In genomic region chr16:30399435-30400186, GRCh38 we compare ENCODE assay signal across 8 cellular contexts. TPM values are rescaled to one million over a fixed set of nuclear protein-coding genes. Genes with fewer than 3 reads are reported as not detected.
DNase-seq lines count a peak whose midpoint lies in the region; ATAC-seq and TF ChIP-seq lines count a peak whose summit lies in the region.

No MANE protein-coding gene starts in this region.

- peak overlapping the region; percentile 87 for H3K4me2 ChIP-seq in OCI-LY3 (ENCODE audit: low read length)

- intact Hi-C loops in Caco-2 (cut with micrococcal nuclease; ENCODE audit: unreplicated experiment): loop anchor here (10.0 kb wide), 1 partner anchor 335 kb away; the partner anchor contains the start of gene ALDOA

- BruUV-seq in Caco-2 (replicated peaks; lab: Mats Ljungman, UMichigan): no TSS peak

- H3K27me3 Mint-ChIP-seq in Caco-2 (ENCODE audit: insufficient read depth, unreplicated experiment) (no peaks in the 10 kb centered on the region), endothelial cell (ENCODE audit: unreplicated experiment) (peaks cover 13% of the 10 kb centered on the region), osteocyte (ENCODE audit: unreplicated experiment) (no peaks in the 10 kb centered on the region)

- H3K27ac Mint-ChIP-seq in Caco-2 (ENCODE audit: unreplicated experiment) (peak overlapping the region; percentile 69), endothelial cell (ENCODE audit: unreplicated experiment) (peak overlapping the region; percentile 82), osteocyte (ENCODE audit: unreplicated experiment) (peak overlapping the region; percentile 95)

- H3K36me3 Mint-ChIP-seq in Caco-2 (ENCODE audit: insufficient read depth, unreplicated experiment) (peaks cover 14% of the 10 kb centered on the region), endothelial cell (ENCODE audit: low read depth, unreplicated experiment) (peaks cover 13% of the 10 kb centered on the region), osteocyte (ENCODE audit: unreplicated experiment) (no peaks in the 10 kb centered on the region)

- H3K36me3 ChIP-seq in Caco-2 (ENCODE audit: control insufficient read depth, insufficient read depth, low read length): no peaks in the 10 kb centered on the region
- no peaks in the 10 kb centered on the region for H3K36me3 ChIP-seq in OCI-LY3 (replicated peaks; ENCODE audit: low read depth, low read length)

- H3K79me2 ChIP-seq in OCI-LY3 (ENCODE audit: low read length): peaks cover 8% of the 10 kb centered on the region

- H3K4me3 ChIP-seq in Caco-2 (ENCODE audit: low read depth, low read length): peak overlapping the region; percentile 38
- peak overlapping the region; percentile 82 for H3K4me3 ChIP-seq in OCI-LY3 (ENCODE audit: low read length)

- H3K9me3 ChIP-seq in Caco-2: no peaks in the 10 kb centered on the region
- H3K9me3 ChIP-seq in OCI-LY3 (ENCODE audit: insufficient read depth, low read length): no peaks in the 10 kb centered on the region

- H3K4me3 Mint-ChIP-seq in Caco-2 (ENCODE audit: unreplicated experiment): peak overlapping the region; percentile 60
- H3K4me3 Mint-ChIP-seq in endothelial cell (ENCODE audit: unreplicated experiment): peak overlapping the region; percentile 87
- peak overlapping the region; percentile 84 for H3K4me3 Mint-ChIP-seq in osteocyte (ENCODE audit: unreplicated experiment)

- H3K4me1 ChIP-seq in Caco-2 (peaks cover 18% of the 10 kb centered on the region), OCI-LY3 (ENCODE audit: low read length) (peaks cover 13% of the 10 kb centered on the region)

- peak overlapping the region; percentile 79; the same call in 1 of the 2 replicates for H2AFZ ChIP-seq in OCI-LY3 (ENCODE audit: low read depth, low read length)

- CTCF ChIA-PET in Caco-2 (lab: Charles Lee): no interaction called here

- TF ChIP-seq CTCF in Caco-2 (IDR thresholded peaks at IDR 0.05; ENCODE audit: insufficient read depth in 1 of 2, low read depth in 1 of 2, low read length in 1 of 2, severe bottlenecking in 1 of 2, unreplicated experiment in 1 of 2) (no peak), OCI-LY3 (IDR thresholded peaks at IDR 0.05; ENCODE audit: low read depth, low read length) (no peak), endothelial cell (IDR thresholded peaks at IDR 0.05; ENCODE audit: unreplicated experiment) (no peak), osteocyte (IDR thresholded peaks at IDR 0.05) (no peak)

- no peaks in the 10 kb centered on the region for H3K27me3 ChIP-seq in Caco-2 (replicated peaks; ENCODE audit: control insufficient read depth, insufficient read depth, low read length)
- no peaks in the 10 kb centered on the region for H3K27me3 ChIP-seq in OCI-LY3 (ENCODE audit: low read depth, low read length)

- H3K4me1 Mint-ChIP-seq in Caco-2 (ENCODE audit: low read depth, unreplicated experiment) (peaks cover 29% of the 10 kb centered on the region), endothelial cell (ENCODE audit: unreplicated experiment) (peaks cover 27% of the 10 kb centered on the region), osteocyte (ENCODE audit: unreplicated experiment) (peaks cover 27% of the 10 kb centered on the region)

- DNase-seq in Caco-2: no peak
- DNase-seq in endothelial cell (ENCODE audit: low spot score): no peak
- no peak for DNase-seq in osteocyte (ENCODE audit: extremely low spot score, unreplicated experiment)
- DNase-seq in amniotic stem cell (lab: John Stamatoyannopoulos, UW): no peak
- DNase-seq in cerebellar cortex (ENCODE audit: low spot score): no peak
- DNase-seq in activated CD8-positive, alpha-beta memory T cell treated with anti-CD3 and anti-CD28 coated beads, Interleukin-2, amount 50 U/mL, for 4 hours: no peak

- H3K9ac ChIP-seq in OCI-LY3 (ENCODE audit: low read length): peak overlapping the region; percentile 69

- ATAC-seq in GM21367 (IDR thresholded peaks at IDR 0.05; ENCODE audit: unreplicated experiment): no peak

- POLR2A ChIA-PET in Caco-2 (lab: Charles Lee): no interaction called here

- H4K20me1 ChIP-seq in OCI-LY3 (ENCODE audit: insufficient read depth, low read length): no peaks in the 10 kb centered on the region

- H3K9me3 Mint-ChIP-seq in Caco-2 (ENCODE audit: unreplicated experiment) (no peaks in the 10 kb centered on the region), endothelial cell (ENCODE audit: unreplicated experiment) (no peaks in the 10 kb centered on the region), osteocyte (ENCODE audit: unreplicated experiment) (no peaks in the 10 kb centered on the region)

- no peak overlapping the region for H3K27ac ChIP-seq in OCI-LY3 (ENCODE audit: low read length)

RNA-seq across cellular contexts. Expression of gene ZNF48, which starts 4.4 kb away (rescaled TPM):
- total RNA-seq in Caco-2 (2022) (12.8 and 13.4 TPM in 2 replicates), endothelial cell (ENCODE audit: unreplicated experiment) (40.4 TPM), osteocyte (12.7 and 13.2 TPM in 2 replicates)

RNA-seq across cellular contexts. Expression of gene ZNF771, which starts 7.8 kb away (rescaled TPM):
- total RNA-seq in Caco-2 (2022) (4.7 and 5.8 TPM in 2 replicates), endothelial cell (ENCODE audit: unreplicated experiment) (16.3 TPM), osteocyte (12.6 and 12.7 TPM in 2 replicates)

RNA-seq across cellular contexts. Expression of gene SEPTIN1, which starts 17.2 kb away (rescaled TPM):
- 0.21 and 0.34 TPM in 2 replicates for total RNA-seq in Caco-2 (2022)
- 1.6 TPM for total RNA-seq in endothelial cell (ENCODE audit: unreplicated experiment)
- total RNA-seq in osteocyte: 1.5 and 2.0 TPM in 2 replicates

RNA-seq across cellular contexts. Expression of gene MYL11, which starts 25.0 kb away (rescaled TPM):
- total RNA-seq in Caco-2 (2022) (2.7 and 2.9 TPM in 2 replicates), endothelial cell (ENCODE audit: unreplicated experiment) (0.85 TPM), osteocyte (not detected in 2 replicates)

RNA-seq across cellular contexts. Expression of gene TBC1D10B, which starts 29.3 kb away (rescaled TPM):
- total RNA-seq in Caco-2 (2022): 36.9 and 40.5 TPM in 2 replicates
- 62.4 TPM for total RNA-seq in endothelial cell (ENCODE audit: unreplicated experiment)
- total RNA-seq in osteocyte: 47.0 and 49.0 TPM in 2 replicates
